Comparison of ENCODE assay signal across 21 cellular contexts in the genomic region with DNA sequence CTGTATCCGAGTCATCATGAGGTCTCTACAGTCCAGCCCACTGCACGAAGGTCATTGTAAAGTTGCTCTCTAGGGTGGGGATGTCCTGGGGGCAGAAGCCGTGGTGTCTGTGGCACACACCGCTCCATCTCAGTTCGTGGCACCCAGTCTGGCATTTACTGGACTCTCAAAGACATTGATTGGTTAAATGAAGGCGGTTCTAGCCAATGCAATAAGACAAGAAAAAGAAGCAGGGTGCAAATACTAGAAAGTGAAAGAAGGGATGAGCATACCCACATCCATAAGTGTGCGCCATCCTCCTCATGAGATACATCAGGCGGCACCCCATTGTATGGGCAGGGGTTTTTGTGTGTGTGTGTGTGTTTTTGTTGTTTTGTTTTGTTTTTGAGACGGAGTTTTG. TPM values are rescaled to one million over a fixed set of nuclear protein-coding genes. Genes with fewer than 3 reads are reported as not detected.
A peak's percentile ranks its signal among the peaks of the same experiment; 100 is the strongest.
DNase-seq lines count a peak whose midpoint lies in the region; ATAC-seq, FAIRE-seq and TF ChIP-seq lines count a peak whose summit lies in the region.
"Had no signal": no experiment of that assay in that cellular context is flagged by ENCODE, and none has a peak within 500 bp of the region (broad histone marks: within the 10 kb centered on the region; RNA-seq: fewer than 3 reads in every experiment).

No MANE protein-coding gene starts in this region.

- no peaks in the 10 kb centered on the region for H3K79me1 ChIP-seq in H1 (ENCODE audit: low read depth, low read length)

- no peak overlapping the region for H2BK15ac ChIP-seq in H1 (ENCODE audit: low read length)

- H3K4ac ChIP-seq in H1 (replicated peaks; ENCODE audit: insufficient read length, low read depth, low read length), result no peak overlapping the region

- H2BK20ac ChIP-seq in H1 (ENCODE audit: low read length), result no peak overlapping the region

- H2AFZ ChIP-seq in H1 (ENCODE audit: low read length), result no peak overlapping the region

- no peak overlapping the region for H3K4me2 ChIP-seq in H1 (ENCODE audit: insufficient read depth in 1 of 2, low read depth in 2 of 2, low read length in 2 of 2)

- no peak for TF ChIP-seq CTCF in VCaP (conservative IDR thresholded peaks at IDR 0.05)
- TF ChIP-seq CTCF in H1 (IDR thresholded peaks at IDR 0.05; ENCODE audit: control extremely low read depth in 1 of 3, insufficient read depth in 1 of 3, low read depth in 1 of 3, low read length in 3 of 3), result no peak
- TF ChIP-seq CTCF in lower lobe of right lung (IDR thresholded peaks at IDR 0.05), result no peak
- TF ChIP-seq CTCF in upper lobe of left lung (IDR thresholded peaks at IDR 0.05), result no peak
- no peak for TF ChIP-seq CTCF in psoas muscle (IDR thresholded peaks at IDR 0.05)

- peak overlapping the region; percentile 85; the same call in 1 of the 2 replicates for H3K27ac ChIP-seq in VCaP
- no peak overlapping the region for H3K27ac ChIP-seq in H1 (ENCODE audit: low read depth, low read length)
- peak overlapping the region; percentile 58 for H3K27ac ChIP-seq in lower lobe of right lung
- peak overlapping the region; percentile 13 to 65 (median 54) for H3K27ac ChIP-seq in upper lobe of left lung
- no peak overlapping the region for H3K27ac ChIP-seq in psoas muscle
- H3K27ac ChIP-seq: BLaER1 treated with 17β-estradiol and CSF1 and Interleukin-3, amounts not matched to agents 10 nM and 100 nM; SJCRH30 had no signal

- H4K8ac ChIP-seq in H1 (ENCODE audit: extremely low read depth, insufficient read depth, low read length), result no peak overlapping the region

- no peak overlapping the region for H3K23ac ChIP-seq in H1 (ENCODE audit: insufficient read length)

- H3K9ac ChIP-seq in H1 (replicated peaks in 1 of 4; ENCODE audit: extremely low read depth in 1 of 4, low read depth in 3 of 4, low read length in 3 of 4), result no peak overlapping the region
- H3K9ac ChIP-seq: BLaER1 treated with 17β-estradiol and CSF1 and Interleukin-3, amounts not matched to agents 10 nM and 100 nM had no signal

- DNase-seq in H1 (ENCODE audit: low read depth in 1 of 2, low spot score in 2 of 2) (no peak), lower lobe of right lung (peak; percentile 4), upper lobe of left lung (no peak), COR-L47 (lab: John Stamatoyannopoulos, UW) (no peak), NCI-H2081 treated with DMSO at 0.1 percent for 48 hours (lab: John Stamatoyannopoulos, UW) (no peak), psoas muscle (no peak)
- DNase-seq: CD4-positive, alpha-beta memory T cell; GOT3; Karpas-422; NCI-H1694; NCI-H2081; NCI-H2171 treated with DMSO at 0.1 percent for 48 hours; NCI-H526 treated with DMSO at 0.1 percent for 48 hours; SJCRH30 had no signal

- no peaks in the 10 kb centered on the region; a peak in 1 of 7 replicates for H3K27me3 ChIP-seq in H1 (replicated peaks in 1 of 4; ENCODE audit: control insufficient read depth in 3 of 4, extremely low read depth in 1 of 4, insufficient read depth in 3 of 4, low read length in 3 of 4)
- no peaks in the 10 kb centered on the region for H3K27me3 ChIP-seq in lower lobe of right lung (ENCODE audit: low read depth)
- no peaks in the 10 kb centered on the region for H3K27me3 ChIP-seq in upper lobe of left lung
- no peaks in the 10 kb centered on the region for H3K27me3 ChIP-seq in psoas muscle (ENCODE audit: insufficient read depth in 3 of 3, low read length in 2 of 3)
- H3K27me3 ChIP-seq: BLaER1 treated with 17β-estradiol and CSF1 and Interleukin-3, amounts not matched to agents 10 nM and 100 nM; SJCRH30 had no signal

- no peak for TF ChIP-seq RAD21 in H1 (IDR thresholded peaks at IDR 0.05 in 1 of 2, conservative IDR thresholded peaks at IDR 0.05 in 1 of 2; ENCODE audit: low read depth in 2 of 2, low read length in 2 of 2)

- H3K56ac ChIP-seq in H1 (replicated peaks; ENCODE audit: insufficient read length, low read depth, low read length), result no peak overlapping the region

- no peaks in the 10 kb centered on the region for H3K36me3 ChIP-seq in H1 (ENCODE audit: control insufficient read depth in 2 of 4, insufficient read depth in 4 of 4, low read length in 3 of 4)
- H3K36me3 ChIP-seq in lower lobe of right lung, result no peaks in the 10 kb centered on the region
- H3K36me3 ChIP-seq in upper lobe of left lung, result no peaks in the 10 kb centered on the region
- H3K36me3 ChIP-seq in psoas muscle (ENCODE audit: insufficient read depth in 1 of 2, low read depth in 1 of 2), result no peaks in the 10 kb centered on the region
- H3K36me3 ChIP-seq: SJCRH30 had no signal

- H3K9me3 ChIP-seq in H1 (ENCODE audit: insufficient read depth in 2 of 2, low read depth in 1 of 2, low read length in 1 of 2) (peaks cover 6 to 7% of the 10 kb centered on the region in 2 experiments; a peak in 2 of 4 replicates), lower lobe of right lung (peaks cover 10% of the 10 kb centered on the region), upper lobe of left lung (peaks cover 0 to 6% (median 3%) of the 10 kb centered on the region in 4 donors), psoas muscle (peaks cover 9% of the 10 kb centered on the region)
- H3K9me3 ChIP-seq: SJCRH30 had no signal

- H3K4me1 ChIP-seq in H1 (replicated peaks in 1 of 4; ENCODE audit: control insufficient read depth in 3 of 4, insufficient read depth in 4 of 4, low read length in 3 of 4) (peaks cover 0 to 23% (median 7%) of the 10 kb centered on the region in 4 experiments; a peak in 5 of 7 replicates), lower lobe of right lung (peaks cover 42% of the 10 kb centered on the region), upper lobe of left lung (peaks cover 31 to 53% (median 41%) of the 10 kb centered on the region in 4 donors), psoas muscle (peaks cover 12% of the 10 kb centered on the region)

- intact Hi-C loops in lower lobe of right lung (cut with DNase I), result no loop called here
- intact Hi-C loops in psoas muscle (cut with DNase I), result no loop called here

- ATAC-seq in lower lobe of right lung (no peak), upper lobe of left lung (ENCODE audit: low FRiP score in 2 of 2) (no peak), psoas muscle (no peak)

- H2BK12ac ChIP-seq in H1 (ENCODE audit: low read depth, low read length), result 0 out of 2 replicates have a peak overlapping the region, but pooled peaks have one; percentile 39

- no peaks in the 10 kb centered on the region for H3K23me2 ChIP-seq in H1 (ENCODE audit: low read depth, low read length)

- no peak for FAIRE-seq in H1 (lab: Jason Lieb, UNC)
- FAIRE-seq: G401.6, GM12892, RCC 7860 had no signal

- no peak overlapping the region for H4K5ac ChIP-seq in H1 (ENCODE audit: insufficient read length, low read depth, low read length)

- no peak overlapping the region for H3K14ac ChIP-seq in H1 (ENCODE audit: insufficient read length)

- no peak for TF ChIP-seq EP300 in H1 (IDR thresholded peaks at IDR 0.05; ENCODE audit: borderline replicate concordance in 1 of 2, low read depth in 2 of 2, low read length in 2 of 2)
- TF ChIP-seq EP300 in upper lobe of left lung (IDR thresholded peaks at IDR 0.05), result no peak

- no peaks in the 10 kb centered on the region for H4K20me1 ChIP-seq in H1 (replicated peaks in 1 of 2; ENCODE audit: control insufficient read depth in 1 of 2, insufficient read depth in 2 of 2, low read length in 2 of 2)
- H4K20me1 ChIP-seq: BLaER1 treated with 17β-estradiol and CSF1 and Interleukin-3, amounts not matched to agents 10 nM and 100 nM had no signal

- CTCF ChIA-PET in H1 (lab: Charles Lee; ENCODE audit: partially characterized antibody), result interaction anchor here (1.5 to 2.3 kb wide), 2 partner anchors 18 to 30 kb away, joined by 3 to 6 read pairs; no protein-coding TSS in a partner anchor

- peak overlapping the region; percentile 42 for H4K91ac ChIP-seq in H1 (replicated peaks; ENCODE audit: insufficient read length, low read length)

- H3K79me2 ChIP-seq in H1 (ENCODE audit: control insufficient read depth in 1 of 2, insufficient read depth in 2 of 2, low read length in 2 of 2), result no peaks in the 10 kb centered on the region

- no peak overlapping the region for H2BK120ac ChIP-seq in H1 (replicated peaks; ENCODE audit: low read depth, low read length)

- no peak overlapping the region for H3K18ac ChIP-seq in H1 (ENCODE audit: extremely low read depth, low read length)

- no peak overlapping the region for H2BK5ac ChIP-seq in H1 (ENCODE audit: low read depth, low read length)

- TF ChIP-seq POLR2A in H1 (IDR thresholded peaks at IDR 0.05; ENCODE audit: control extremely low read depth in 1 of 2, low read depth in 2 of 2, low read length in 2 of 2), result no peak
- TF ChIP-seq POLR2A in upper lobe of left lung (IDR thresholded peaks at IDR 0.05), result no peak

- 87% methylated on average over 9 of the region's 9 CpGs; no CpG with 5 or more reads in 1 of the 2 experiments for WGBS in H1 (ENCODE audit: extremely low coverage in 1 of 2, insufficient coverage in 1 of 2, insufficient read length in 1 of 2, insufficient replicate concordance in 2 of 2, low coverage in 1 of 2, low lambda C conversion rate in 2 of 2, missing lambda C conversion rate in 1 of 2), 2 experiments
- WGBS in upper lobe of left lung, 2 donors, result 96 to 99% methylated on average over 7 to 9 of the region's 9 CpGs
- 96 to 98% (median 97%) methylated on average over 9 of the region's 9 CpGs for WGBS in psoas muscle, 3 donors

- H3K4me3 ChIP-seq in H1 (ENCODE audit: extremely low read depth in 1 of 4, insufficient read depth in 2 of 4, low read depth in 3 of 4, low read length in 4 of 4), result no peak overlapping the region
- H3K4me3 ChIP-seq in lower lobe of right lung, result no peak overlapping the region
- H3K4me3 ChIP-seq in upper lobe of left lung, result no peak overlapping the region
- no peak overlapping the region for H3K4me3 ChIP-seq in psoas muscle
- H3K4me3 ChIP-seq: BLaER1 treated with 17β-estradiol and CSF1 and Interleukin-3, amounts not matched to agents 10 nM and 100 nM; SJCRH30 had no signal

- POLR2A ChIA-PET in H1 (lab: Charles Lee; ENCODE audit: partially characterized antibody), result interaction anchor here (1.2 kb wide), 1 partner anchor 27 kb away, joined by 3 read pairs; no protein-coding TSS in a partner anchor

- no peak overlapping the region for H2AK5ac ChIP-seq in H1 (ENCODE audit: low read depth, low read length)

RNA-seq across cellular contexts. Expression of a gene that starts 10.7 kb away (rescaled TPM):
- total RNA-seq in H1 (2021; fragmentation: NEBNext Ultra II Directional; extraction: Animal tissue kit (Norgen Biotek cat#: 25700)), result 32.0 and 32.5 TPM in 2 replicates
- polyA plus RNA-seq in H1 (2011; rRNA removed) (18.4 and 28.7 TPM in 2 replicates), psoas muscle (1 to 10 TPM; 1.2 to 3.8 (median 1.7) TPM)
- 17.3 TPM for polyA plus RNA-seq in H1 (2011; cell fraction: cytosol; rRNA removed)
- 53.0 TPM for polyA plus RNA-seq in H1 (2011; cell fraction: nucleus; rRNA removed)
- polyA plus RNA-seq in H1 (2012, experiment 1 of 2), result 15.4 to 27.6 TPM (median 23.1 TPM) in 4 replicates
- 16.2 TPM for polyA plus RNA-seq in H1 (2012, experiment 2 of 2)
- 40.2 TPM for polyA plus RNA-seq in H1 (2013, experiment 1 of 2)
- polyA plus RNA-seq in H1 (2013, experiment 2 of 2), result 37.1 TPM
- polyA minus RNA-seq in H1 (2011; rRNA and poly(A)+ RNA removed), result 12.7 and 14.2 TPM in 2 replicates
- 13.9 TPM for polyA minus RNA-seq in H1 (2011; cell fraction: cytosol; rRNA and poly(A)+ RNA removed)
- polyA minus RNA-seq in H1 (2011; cell fraction: nucleus; rRNA and poly(A)+ RNA removed), result 22.1 TPM
- total RNA-seq in lower lobe of right lung (45.6 TPM), upper lobe of left lung (10 to 100 TPM; 27.9 to 82.8 (median 41.4) TPM), psoas muscle (1 to 10 TPM; 2.9 to 3.4 (median 3.1) TPM)
- total RNA-seq: MCF 10A had no signal

RNA-seq across cellular contexts. Expression of a gene that starts 58.7 kb away (rescaled TPM):
- 0.19 and 0.45 TPM in 2 replicates for total RNA-seq in H1 (2021; fragmentation: NEBNext Ultra II Directional; extraction: Animal tissue kit (Norgen Biotek cat#: 25700))
- 1.1 and 1.6 TPM in 2 replicates for polyA plus RNA-seq in H1 (2011; rRNA removed)
- polyA plus RNA-seq in H1 (2011; cell fraction: cytosol; rRNA removed), result 1.2 TPM
- 4.8 TPM for polyA plus RNA-seq in H1 (2011; cell fraction: nucleus; rRNA removed)
- 0.48 to 1.1 TPM (median 0.83 TPM) in 4 replicates for polyA plus RNA-seq in H1 (2012, experiment 1 of 2)
- polyA plus RNA-seq in H1 (2012, experiment 2 of 2), result 0.29 TPM
- polyA plus RNA-seq in H1 (2013, experiment 1 of 2), result 0.83 TPM
- 0.64 TPM for polyA plus RNA-seq in H1 (2013, experiment 2 of 2)
- 0.51 and 1.0 TPM in 2 replicates for polyA minus RNA-seq in H1 (2011; rRNA and poly(A)+ RNA removed)
- 0.66 TPM for polyA minus RNA-seq in H1 (2011; cell fraction: cytosol; rRNA and poly(A)+ RNA removed)
- 1.1 TPM for polyA minus RNA-seq in H1 (2011; cell fraction: nucleus; rRNA and poly(A)+ RNA removed)
- 8.7 TPM for total RNA-seq in lower lobe of right lung
- 10 to 100 TPM in 2 of 6 donors, 1 to 10 TPM in 4; 3.7 to 29.9 (median 9.4) TPM for total RNA-seq in upper lobe of left lung
- total RNA-seq in psoas muscle, result under 1 TPM; 0.18 to 0.94 (median 0.32) TPM
- under 1 TPM; 0.06 to 0.13 (median 0.07) TPM for polyA plus RNA-seq in psoas muscle
- total RNA-seq: CD4-positive, alpha-beta memory T cell; Daoy; MCF 10A had no signal
- polyA plus RNA-seq: CD4-positive, alpha-beta memory T cell had no signal

Comparison
In these comparisons a context has a peak if more than half of its experiments do, and no peak if none do; other contexts are left out.
1. H3K27ac ChIP-seq: peak in VCaP (single experiment), lower lobe of right lung (single experiment) and upper lobe of left lung (4 of 4); none in H1 (single experiment) and psoas muscle (single experiment).